Comparison of ENCODE assay signal across 25 cellular contexts in the genomic region with DNA sequence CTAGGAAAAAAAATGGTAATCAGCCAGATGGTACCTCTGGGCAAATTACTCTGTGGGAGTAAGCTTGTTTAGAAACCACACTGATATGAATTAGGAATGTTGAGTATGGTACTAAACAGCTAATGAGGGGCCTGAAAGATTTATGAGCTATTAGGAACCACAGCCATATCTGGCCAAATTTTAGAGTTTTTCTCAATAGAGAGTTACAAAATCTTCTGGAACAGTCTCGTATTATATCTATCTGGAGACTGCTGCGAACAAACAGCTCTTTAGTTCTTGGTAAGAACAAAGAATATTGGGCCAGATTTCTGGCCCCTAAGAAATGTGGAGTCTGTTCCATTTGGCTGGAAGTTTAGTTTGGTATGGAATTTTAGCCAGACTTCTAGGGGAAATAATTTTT. TPM values are rescaled to one million over a fixed set of nuclear protein-coding genes. Genes with fewer than 3 reads are reported as not detected.
DNase-seq lines count a peak whose midpoint lies in the region; ATAC-seq and TF ChIP-seq lines count a peak whose summit lies in the region.
"Had no signal": no experiment of that assay in that cellular context is flagged by ENCODE, and none has a peak within 500 bp of the region (broad histone marks: within the 10 kb centered on the region; RNA-seq: fewer than 3 reads in every experiment).

No MANE protein-coding gene starts in this region.

- no peaks in the 10 kb centered on the region for H3K9me3 ChIP-seq in body of pancreas
- H3K9me3 ChIP-seq: heart right ventricle, prostate gland, tibial artery had no signal

- H3K4me3 Mint-ChIP-seq in activated T-cell treated with anti-CD3 and anti-CD28 coated beads, Interleukin-2, amount 50 U/mL, for 24 hours: no peak overlapping the region
- H3K4me3 Mint-ChIP-seq: activated T-cell treated with anti-CD3 and anti-CD28 coated beads, Interleukin-2, amount 50 U/mL, for 72 hours; IgD-negative memory B cell; neural crest cell had no signal

- CTCF ChIA-PET in BJ (lab: Yijun Ruan, JAX): interaction anchor here (0.6 to 1.8 kb wide), 3 partner anchors 9 to 753 kb away, joined by 3 to 5 read pairs (median 4); no protein-coding TSS in a partner anchor

- H3K36me3 ChIP-seq in BJ (ENCODE audit: control insufficient read depth, insufficient read depth, low read length): peaks cover 2% of the 10 kb centered on the region; the same call in 1 of the 2 replicates
- no peaks in the 10 kb centered on the region for H3K36me3 ChIP-seq in body of pancreas (replicated peaks in 1 of 2; ENCODE audit: insufficient read depth in 1 of 2, low read depth in 2 of 2)
- H3K36me3 ChIP-seq: prostate gland had no signal

- peaks cover 21% of the 10 kb centered on the region for H3K36me3 Mint-ChIP-seq in activated T-cell treated with anti-CD3 and anti-CD28 coated beads, Interleukin-2, amount 50 U/mL, for 24 hours (ENCODE audit: low read depth)

- TF ChIP-seq CTCF in BJ (IDR thresholded peaks at IDR 0.05; ENCODE audit: insufficient read depth, low read depth, low read length) (no peak), fibroblast of the aortic adventitia (IDR thresholded peaks at IDR 0.05; ENCODE audit: insufficient read depth, low read length) (no peak), body of pancreas (IDR thresholded peaks at IDR 0.05) (no peak)

- H3K4me1 Mint-ChIP-seq in activated T-cell treated with anti-CD3 and anti-CD28 coated beads, Interleukin-2, amount 50 U/mL, for 24 hours (ENCODE audit: low read depth): no peaks in the 10 kb centered on the region
- H3K4me1 Mint-ChIP-seq: IgD-negative memory B cell, neural crest cell had no signal

- peak; percentile 60 for DNase-seq in BJ (ENCODE audit: low read depth)
- peak; percentile 41 for DNase-seq in NCI-H1694 (lab: John Stamatoyannopoulos, UW)
- DNase-seq in fibroblast of the aortic adventitia (ENCODE audit: low read depth): peak; percentile 88
- no peak for DNase-seq in sciatic nerve (ENCODE audit: low spot score)
- no peak for DNase-seq in SW480 (ENCODE audit: low spot score)
- DNase-seq in activated T-cell treated with anti-CD3 and anti-CD28 coated beads, Interleukin-2, amount 50 U/mL, for 24 hours: no peak
- no peak for DNase-seq in body of pancreas
- DNase-seq: activated CD4-positive, CD25-positive, alpha-beta regulatory T cell treated with anti-CD3 and anti-CD28 coated beads, Interleukin-2, amount 50 U/mL, for 72 hours; activated naive CD4-positive, alpha-beta T cell treated with anti-CD3 and anti-CD28 coated beads, Interleukin-2, amount 50 U/mL, for 16 hours; activated T-cell treated with anti-CD3 and anti-CD28 coated beads, Interleukin-2, amount 50 U/mL, for 72 hours; effector CD8-positive, alpha-beta T cell; heart right ventricle; NCI-H146; NCI-H345; RPMI8226; stimulated activated CD4-positive, alpha-beta T cell treated with anti-CD3 and anti-CD28 coated beads, Interleukin-4, amount 100 ng/mL, for 1 hour; stimulated activated naive CD8-positive, alpha-beta T cell treated with anti-CD3 and anti-CD28 coated beads, Interleukin-15, Interleukin-2, amounts not matched to agents 100 U/mL and 50 U/mL, for 24 hours; tibial artery had no signal

- H3K27me3 ChIP-seq in BJ (ENCODE audit: control insufficient read depth, insufficient read depth, low read length) (no peaks in the 10 kb centered on the region), body of pancreas (peaks cover 0 to 11% of the 10 kb centered on the region in 2 donors)

- intact Hi-C loops in sciatic nerve (cut with DNase I) (no loop called here), body of pancreas (cut with DNase I) (no loop called here)

- POLR2A ChIA-PET in BJ (lab: Charles Lee): interaction anchor here (0.7 kb wide), 1 partner anchor 10 kb away, joined by 3 read pairs; no protein-coding TSS in a partner anchor

- H3K4me1 ChIP-seq in body of pancreas: peaks cover 9% of the 10 kb centered on the region

- peak; percentile 45 for ATAC-seq in sciatic nerve
- no peak for ATAC-seq in GM19328 (IDR thresholded peaks at IDR 0.05; ENCODE audit: unreplicated experiment)
- ATAC-seq in body of pancreas: no peak
- ATAC-seq: activated T-cell treated with anti-CD3 and anti-CD28 coated beads, Interleukin-2, amount 50 U/mL, for 72 hours; esophagus mucosa; left lobe of liver; stimulated activated naive CD8-positive, alpha-beta T cell treated with anti-CD3 and anti-CD28 coated beads, Interleukin-15, Interleukin-2, amounts not matched to agents 100 U/mL and 50 U/mL, for 24 hours had no signal

- no peak for TF ChIP-seq POLR2A in body of pancreas (IDR thresholded peaks at IDR 0.05)

- 53 to 75% methylated on average over 2 of the region's 2 CpGs for WGBS in body of pancreas, 2 donors

- H3K9me3 Mint-ChIP-seq in activated T-cell treated with anti-CD3 and anti-CD28 coated beads, Interleukin-2, amount 50 U/mL, for 24 hours: no peaks in the 10 kb centered on the region
- H3K9me3 Mint-ChIP-seq: activated T-cell treated with anti-CD3 and anti-CD28 coated beads, Interleukin-2, amount 50 U/mL, for 72 hours; neural crest cell had no signal

- H3K4me3 ChIP-seq in BJ (ENCODE audit: low read depth, low read length) (no peak overlapping the region), fibroblast of the aortic adventitia (ENCODE audit: low read depth, low read length) (no peak overlapping the region), body of pancreas (no peak overlapping the region)
- H3K4me3 ChIP-seq: heart right ventricle, prostate gland, tibial artery had no signal

- H3K27me3 Mint-ChIP-seq in activated T-cell treated with anti-CD3 and anti-CD28 coated beads, Interleukin-2, amount 50 U/mL, for 24 hours: peaks cover 20% of the 10 kb centered on the region

- no peak overlapping the region for H3K27ac ChIP-seq in body of pancreas
- H3K27ac ChIP-seq: prostate gland had no signal

- H3K27ac Mint-ChIP-seq in activated T-cell treated with anti-CD3 and anti-CD28 coated beads, Interleukin-2, amount 50 U/mL, for 24 hours: no peak overlapping the region
- H3K27ac Mint-ChIP-seq: activated T-cell treated with anti-CD3 and anti-CD28 coated beads, Interleukin-2, amount 50 U/mL, for 72 hours; IgD-negative memory B cell had no signal

RNA-seq across cellular contexts. Expression of a gene that starts 4.9 kb away (rescaled TPM):
- polyA plus RNA-seq in BJ (2011; rRNA removed): 54.5 and 107 TPM in 2 replicates
- polyA minus RNA-seq in BJ (2011; rRNA and poly(A)+ RNA removed): 29.5 and 31.6 TPM in 2 replicates
- total RNA-seq in fibroblast of the aortic adventitia (ENCODE audit: low replicate concordance) (47.5 and 176 TPM in 2 replicates), sciatic nerve (222 TPM), body of pancreas (100 to 1,000 TPM in 1 of 2 donors, 10 to 100 TPM in 1; 35.8 to 123 TPM)
- total RNA-seq: activated T-cell treated with anti-CD3 and anti-CD28 coated beads, Interleukin-2, amount 50 U/mL, for 72 hours; MCF 10A had no signal
- polyA plus RNA-seq: IgD-negative memory B cell had no signal

Comparison
In these comparisons a context has a peak if more than half of its experiments do, and no peak if none do; other contexts are left out.
1. DNase-seq: peak in BJ (single experiment), NCI-H1694 (single experiment) and fibroblast of the aortic adventitia (single experiment); none in sciatic nerve (single experiment), SW480 (single experiment), activated T-cell treated with anti-CD3 and anti-CD28 coated beads, Interleukin-2, amount 50 U/mL, for 24 hours (single experiment) and body of pancreas (0 of 4).